Comparison of ENCODE assay signal across 7 cellular contexts in the genomic region with DNA sequence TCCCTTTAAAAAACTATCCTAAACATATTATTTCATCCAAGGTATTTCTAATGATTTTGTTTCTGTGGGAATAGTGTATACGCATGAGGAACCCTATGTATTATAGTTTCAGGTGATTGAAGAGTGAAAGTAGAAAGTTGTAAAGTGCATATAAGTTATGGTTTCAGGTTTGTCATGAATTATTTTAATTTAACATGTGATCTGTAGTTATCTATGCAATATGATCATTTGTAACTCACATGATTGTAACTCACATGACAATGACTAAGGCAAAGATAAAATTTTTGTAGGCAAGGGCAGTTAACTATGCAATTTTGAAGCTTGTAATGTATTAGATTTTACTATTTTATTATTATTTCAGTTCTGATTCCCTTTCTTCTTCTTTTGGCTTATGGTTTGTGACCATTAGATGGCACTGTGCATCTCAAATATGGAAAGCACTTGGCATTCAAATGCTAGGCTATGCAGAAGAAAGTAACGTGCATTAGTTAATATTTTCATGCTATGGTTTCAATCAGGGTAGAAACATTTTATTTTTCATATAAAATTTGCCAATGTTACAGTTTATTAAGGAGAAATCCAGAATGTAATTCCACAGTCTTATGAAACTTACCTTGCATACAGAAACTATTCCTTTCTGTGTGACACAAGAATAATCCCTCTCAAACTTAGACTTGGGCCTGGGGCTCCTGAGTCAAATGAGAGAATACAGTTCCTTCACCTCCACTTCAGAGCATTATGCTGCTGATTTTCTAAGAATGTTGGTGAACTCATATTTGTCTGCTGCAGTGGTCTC. TPM values are rescaled to one million over a fixed set of nuclear protein-coding genes. Genes with fewer than 3 reads are reported as not detected.
DNase-seq lines count a peak whose midpoint lies in the region; FAIRE-seq and TF ChIP-seq lines count a peak whose summit lies in the region.

No MANE protein-coding gene starts in this region.

- H3K9ac ChIP-seq in OCI-LY1 (ENCODE audit: low read length) (no peak overlapping the region), neural cell (ENCODE audit: low read length) (no peak overlapping the region)

- H3K4me2 ChIP-seq in OCI-LY1 (ENCODE audit: low read length) (no peak overlapping the region), neural cell (ENCODE audit: low read length) (no peak overlapping the region)

- H3K27me3 ChIP-seq in OCI-LY1 (ENCODE audit: insufficient read depth, low read length) (no peaks in the 10 kb centered on the region), dorsolateral prefrontal cortex (peaks cover 0 to 17% (median 0%) of the 10 kb centered on the region in 45 donors), neural cell (ENCODE audit: insufficient read depth, low read depth, low read length) (no peaks in the 10 kb centered on the region)

- H3K9me2 ChIP-seq in OCI-LY1 (ENCODE audit: low read depth, low read length) (no peaks in the 10 kb centered on the region), neural cell (ENCODE audit: insufficient read depth, low read length) (no peaks in the 10 kb centered on the region)

- TF ChIP-seq EP300 in neural cell (conservative IDR thresholded peaks at IDR 0.05; ENCODE audit: poor library complexity, severe bottlenecking), result no peak

- H3K4me1 ChIP-seq in OCI-LY1 (ENCODE audit: insufficient read depth, low read length, severe bottlenecking), result no peaks in the 10 kb centered on the region

- no peak for FAIRE-seq in GM12892 (lab: Jason Lieb, UNC)

- DNase-seq in DMS153 (lab: John Stamatoyannopoulos, UW), result peak; percentile 17
- peak; percentile 42 for DNase-seq in H4 (ENCODE audit: low spot score)
- no peak for DNase-seq in dorsolateral prefrontal cortex
- no peak for DNase-seq in effector CD8-positive, alpha-beta T cell (lab: John Stamatoyannopoulos, UW)
- no peak for DNase-seq in GM12892 (ENCODE audit: insufficient read length)

- H3K4me3 ChIP-seq in OCI-LY1 (ENCODE audit: low read depth, low read length, poor library complexity, severe bottlenecking) (no peak overlapping the region), dorsolateral prefrontal cortex (no peak overlapping the region), neural cell (ENCODE audit: low read length) (no peak overlapping the region)

- H4K20me1 ChIP-seq in OCI-LY1 (ENCODE audit: insufficient read depth, low read length), result no peaks in the 10 kb centered on the region
- no peaks in the 10 kb centered on the region for H4K20me1 ChIP-seq in neural cell (ENCODE audit: insufficient read depth)

- no peak overlapping the region for H2AFZ ChIP-seq in OCI-LY1 (ENCODE audit: low read length)
- no peak overlapping the region for H2AFZ ChIP-seq in neural cell (ENCODE audit: low read depth, low read length)

- peak; percentile 73 for TF ChIP-seq RAD21 in neural cell (conservative IDR thresholded peaks at IDR 0.05)

- no peaks in the 10 kb centered on the region for H3F3A ChIP-seq in OCI-LY1 (ENCODE audit: insufficient read depth, low read length)
- no peaks in the 10 kb centered on the region for H3F3A ChIP-seq in neural cell (ENCODE audit: insufficient read depth, low read length, poor library complexity, severe bottlenecking)

- no peak for TF ChIP-seq POLR2A in GM12892 (IDR thresholded peaks at IDR 0.05; ENCODE audit: low read depth, low read length)

- H3K79me2 ChIP-seq in OCI-LY1 (ENCODE audit: insufficient read depth, low read length), result no peaks in the 10 kb centered on the region
- H3K79me2 ChIP-seq in neural cell (replicated peaks; ENCODE audit: insufficient read depth, low read length), result no peaks in the 10 kb centered on the region

- H3K36me3 ChIP-seq in OCI-LY1 (ENCODE audit: insufficient read depth, low read length), result no peaks in the 10 kb centered on the region
- H3K36me3 ChIP-seq in neural cell (ENCODE audit: insufficient read depth, low read length), result no peaks in the 10 kb centered on the region

- intact Hi-C loops in dorsolateral prefrontal cortex (cut with DNase I), result loop anchor here in 1 of 2 donors (10.0 kb wide), 1 partner anchor 538 kb away; no protein-coding TSS in a partner anchor

- H3K9me3 ChIP-seq in OCI-LY1 (ENCODE audit: low read length) (no peaks in the 10 kb centered on the region), neural cell (ENCODE audit: low read length) (no peaks in the 10 kb centered on the region)

- TF ChIP-seq CTCF in OCI-LY1 (IDR thresholded peaks at IDR 0.05; ENCODE audit: low read length) (peak; percentile 62), dorsolateral prefrontal cortex (IDR thresholded peaks at IDR 0.05 in 54 of 56, conservative IDR thresholded peaks at IDR 0.05 in 2 of 56; ENCODE audit: low read depth in 1 of 56, partially characterized antibody in 56 of 56) (peak; percentile 41 to 81 (median 61)), neural cell (IDR thresholded peaks at IDR 0.05; ENCODE audit: poor library complexity, severe bottlenecking) (peak; percentile 78)

- H3K27ac ChIP-seq in OCI-LY1 (ENCODE audit: low read depth, low read length, poor library complexity, severe bottlenecking), result no peak overlapping the region
- no peak overlapping the region for H3K27ac ChIP-seq in dorsolateral prefrontal cortex
- no peak overlapping the region for H3K27ac ChIP-seq in neural cell (ENCODE audit: low read length)

TF ChIP-seq in neural cell, 6 proteins besides CTCF, POLR2A, EP300 and RAD21:
- no peak for TF ChIP-seq MXI1 (conservative IDR thresholded peaks at IDR 0.05; ENCODE audit: poor library complexity, severe bottlenecking)
- TF ChIP-seq SMC3 (conservative IDR thresholded peaks at IDR 0.05; ENCODE audit: poor library complexity), result peak; percentile 73
- TF ChIP-seq, protein P1, sequence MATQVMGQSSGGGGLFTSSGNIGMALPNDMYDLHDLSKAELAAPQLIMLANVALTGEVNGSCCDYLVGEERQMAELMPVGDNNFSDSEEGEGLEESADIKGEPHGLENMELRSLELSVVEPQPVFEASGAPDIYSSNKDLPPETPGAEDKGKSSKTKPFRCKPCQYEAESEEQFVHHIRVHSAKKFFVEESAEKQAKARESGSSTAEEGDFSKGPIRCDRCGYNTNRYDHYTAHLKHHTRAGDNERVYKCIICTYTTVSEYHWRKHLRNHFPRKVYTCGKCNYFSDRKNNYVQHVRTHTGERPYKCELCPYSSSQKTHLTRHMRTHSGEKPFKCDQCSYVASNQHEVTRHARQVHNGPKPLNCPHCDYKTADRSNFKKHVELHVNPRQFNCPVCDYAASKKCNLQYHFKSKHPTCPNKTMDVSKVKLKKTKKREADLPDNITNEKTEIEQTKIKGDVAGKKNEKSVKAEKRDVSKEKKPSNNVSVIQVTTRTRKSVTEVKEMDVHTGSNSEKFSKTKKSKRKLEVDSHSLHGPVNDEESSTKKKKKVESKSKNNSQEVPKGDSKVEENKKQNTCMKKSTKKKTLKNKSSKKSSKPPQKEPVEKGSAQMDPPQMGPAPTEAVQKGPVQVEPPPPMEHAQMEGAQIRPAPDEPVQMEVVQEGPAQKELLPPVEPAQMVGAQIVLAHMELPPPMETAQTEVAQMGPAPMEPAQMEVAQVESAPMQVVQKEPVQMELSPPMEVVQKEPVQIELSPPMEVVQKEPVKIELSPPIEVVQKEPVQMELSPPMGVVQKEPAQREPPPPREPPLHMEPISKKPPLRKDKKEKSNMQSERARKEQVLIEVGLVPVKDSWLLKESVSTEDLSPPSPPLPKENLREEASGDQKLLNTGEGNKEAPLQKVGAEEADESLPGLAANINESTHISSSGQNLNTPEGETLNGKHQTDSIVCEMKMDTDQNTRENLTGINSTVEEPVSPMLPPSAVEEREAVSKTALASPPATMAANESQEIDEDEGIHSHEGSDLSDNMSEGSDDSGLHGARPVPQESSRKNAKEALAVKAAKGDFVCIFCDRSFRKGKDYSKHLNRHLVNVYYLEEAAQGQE (IDR thresholded peaks at IDR 0.05; ENCODE audit: borderline replicate concordance), result no peak
- no peak for TF ChIP-seq POLR2AphosphoS5 (IDR thresholded peaks at IDR 0.05)
- no peak for TF ChIP-seq TAF1 (IDR thresholded peaks at IDR 0.05; ENCODE audit: low read depth)
- TF ChIP-seq EZH2 (IDR thresholded peaks at IDR 0.05; ENCODE audit: borderline replicate concordance, insufficient read depth, low read length, poor library complexity, severe bottlenecking), result no peak

RNA-seq across cellular contexts. Expression of a gene that starts 15.8 kb away (rescaled TPM):
- not detected in 2 replicates for total RNA-seq in H4 (2014; rRNA removed; shearing (Covaris generic))
- 1 to 10 TPM in 30 of 120 experiments, under 1 TPM in 86, not detected in 4; 0.10 to 5.3 (median 0.61) TPM for total RNA-seq in dorsolateral prefrontal cortex
- polyA plus RNA-seq in neural cell, result 0.28 TPM in 1 of 2 replicates, not detected in the other
- polyA minus RNA-seq in neural cell, result not detected in 2 replicates
- polyA plus RNA-seq in GM12892 (2012; ENCODE audit: missing spikeins), result not detected

RNA-seq across cellular contexts. Expression of a gene that starts 24.5 kb away (rescaled TPM):
- 5.0 and 5.3 TPM in 2 replicates for total RNA-seq in H4 (2014; rRNA removed; shearing (Covaris generic))
- total RNA-seq in dorsolateral prefrontal cortex, result 10 to 100 TPM in 100 of 120 experiments, 1 to 10 TPM in 20; 6.3 to 39.4 (median 13.3) TPM
- polyA plus RNA-seq in neural cell, result 2.0 and 3.4 TPM in 2 replicates
- 1.5 and 12.7 TPM in 2 replicates for polyA minus RNA-seq in neural cell
- 9.2 TPM for polyA plus RNA-seq in GM12892 (2012; ENCODE audit: missing spikeins)

Comparison
In these comparisons a context has a peak if more than half of its experiments do, and no peak if none do; other contexts are left out.
1. DNase-seq: peak in DMS153 (single experiment) and H4 (single experiment); none in dorsolateral prefrontal cortex (0 of 10), effector CD8-positive, alpha-beta T cell (single experiment) and GM12892 (single experiment).
2. Peak in every context shown above with its lines, with median percentiles within 50 percentile points of each other: CTCF ChIP-seq.